In the genomic region with DNA sequence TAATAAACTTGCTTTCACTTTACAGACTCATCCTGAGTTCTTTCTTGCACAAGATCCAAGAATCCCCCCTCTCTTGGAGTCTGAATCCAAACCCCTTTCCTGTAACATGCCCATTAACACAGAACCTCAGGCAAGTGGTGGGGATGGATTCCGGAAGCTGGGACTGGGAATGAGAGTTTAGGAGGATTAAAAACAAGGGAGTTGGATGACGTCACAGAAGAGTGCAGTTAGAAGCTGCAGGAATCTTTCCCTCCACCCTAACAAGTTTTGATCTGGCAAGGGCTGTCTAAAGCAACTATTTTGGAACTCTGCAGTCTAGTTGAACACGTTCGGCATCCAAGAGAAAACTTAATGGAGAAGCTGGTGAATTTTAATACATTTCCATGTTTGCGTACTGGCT, we compare ENCODE assay signal across 20 cellular contexts. TPM values are rescaled to one million over a fixed set of nuclear protein-coding genes. Genes with fewer than 3 reads are reported as not detected.
A peak's percentile ranks its signal among the peaks of the same experiment; 100 is the strongest.
DNase-seq lines count a peak whose midpoint lies in the region; FAIRE-seq and TF ChIP-seq lines count a peak whose summit lies in the region.
"Had no signal": no experiment of that assay in that cellular context is flagged by ENCODE, and none has a peak within 500 bp of the region (broad histone marks: within the 10 kb centered on the region; RNA-seq: fewer than 3 reads in every experiment).

No MANE protein-coding gene starts in this region.

- H3K79me2 ChIP-seq in H1 (ENCODE audit: control insufficient read depth in 1 of 2, insufficient read depth in 2 of 2, low read length in 2 of 2) (no peaks in the 10 kb centered on the region), neural progenitor cell (ENCODE audit: low read depth) (no peaks in the 10 kb centered on the region)

- H3K9me3 Mint-ChIP-seq in neural progenitor cell, result peaks cover 20% of the 10 kb centered on the region
- H3K9me3 Mint-ChIP-seq in activated CD4-positive, alpha-beta memory T cell treated with anti-CD3 and anti-CD28 coated beads, Interleukin-2, amount 10 ng/mL, durations not matched to agents 7 days and 5 days, result peaks cover 10% of the 10 kb centered on the region

- TF ChIP-seq RAD21 in H1 (IDR thresholded peaks at IDR 0.05 in 1 of 2, conservative IDR thresholded peaks at IDR 0.05 in 1 of 2; ENCODE audit: low read depth in 2 of 2, low read length in 2 of 2), result no peak

- H3K4me1 Mint-ChIP-seq in neural progenitor cell, result peaks cover 35% of the 10 kb centered on the region
- H3K4me1 Mint-ChIP-seq in activated CD4-positive, alpha-beta memory T cell treated with anti-CD3 and anti-CD28 coated beads, Interleukin-2, amount 10 ng/mL, durations not matched to agents 7 days and 5 days, result no peaks in the 10 kb centered on the region

- H3K23me2 ChIP-seq in H1 (ENCODE audit: low read depth, low read length), result no peaks in the 10 kb centered on the region

- in situ Hi-C loops in GM13977 (cut with MboI; ENCODE audit: low pct_unique_long_range_greater_than_20kb, low sequenced_read_pairs, unreplicated experiment), result no loop called here

- H3K27me3 ChIP-seq in A673 (replicated peaks; ENCODE audit: insufficient read depth, low read depth, low read length, poor library complexity) (peaks cover 14% of the 10 kb centered on the region), H1 (replicated peaks in 1 of 4; ENCODE audit: control insufficient read depth in 3 of 4, extremely low read depth in 1 of 4, insufficient read depth in 3 of 4, low read length in 3 of 4) (no peaks in the 10 kb centered on the region), neural progenitor cell (no peaks in the 10 kb centered on the region)

- H4K91ac ChIP-seq in H1 (replicated peaks; ENCODE audit: insufficient read length, low read length), result no peak overlapping the region

- BruUV-seq in A673 (replicated peaks; lab: Mats Ljungman, UMichigan), result no TSS peak

- no peak overlapping the region for H2BK20ac ChIP-seq in H1 (ENCODE audit: low read length)

- POLR2A ChIA-PET in A673 (lab: Charles Lee; ENCODE audit: low non-redundant PET), result no interaction called here
- POLR2A ChIA-PET in H1 (lab: Charles Lee; ENCODE audit: partially characterized antibody), result no interaction called here
- POLR2A ChIA-PET in activated CD4-positive, alpha-beta memory T cell treated with anti-CD3 and anti-CD28 coated beads, Interleukin-2, amount 10 ng/mL, durations not matched to agents 7 days and 5 days (lab: Charles Lee), result no interaction called here

- 0 out of 2 replicates have a peak overlapping the region, but pooled peaks have one; percentile 9 for H3K18ac ChIP-seq in H1 (ENCODE audit: extremely low read depth, low read length)

- H3K9me3 ChIP-seq in A673 (ENCODE audit: low read depth, low read length, poor library complexity, severe bottlenecking) (peaks cover 12% of the 10 kb centered on the region), H1 (ENCODE audit: insufficient read depth in 2 of 2, low read depth in 1 of 2, low read length in 1 of 2) (peaks cover 9 to 10% of the 10 kb centered on the region in 2 experiments; a peak in 2 of 4 replicates), neural progenitor cell (ENCODE audit: low read depth) (no peaks in the 10 kb centered on the region)

- H3K36me3 Mint-ChIP-seq in neural progenitor cell, result peaks cover 2% of the 10 kb centered on the region
- H3K36me3 Mint-ChIP-seq in activated CD4-positive, alpha-beta memory T cell treated with anti-CD3 and anti-CD28 coated beads, Interleukin-2, amount 10 ng/mL, durations not matched to agents 7 days and 5 days (ENCODE audit: low read depth), result no peaks in the 10 kb centered on the region

- TF ChIP-seq CTCF in A673 (conservative IDR thresholded peaks at IDR 0.05; ENCODE audit: low read depth, low read length), result no peak
- TF ChIP-seq CTCF in H1 (IDR thresholded peaks at IDR 0.05; ENCODE audit: control extremely low read depth in 1 of 3, insufficient read depth in 1 of 3, low read depth in 1 of 3, low read length in 3 of 3), result no peak
- no peak for TF ChIP-seq CTCF in neural progenitor cell (IDR thresholded peaks at IDR 0.05)
- no peak for TF ChIP-seq CTCF in GM13977 (IDR thresholded peaks at IDR 0.05; ENCODE audit: extremely low read depth, insufficient read depth, missing control alignments)

- H3K4me3 ChIP-seq in A673 (ENCODE audit: low read depth, low read length, poor library complexity, severe bottlenecking), result no peak overlapping the region
- H3K4me3 ChIP-seq in H1 (ENCODE audit: extremely low read depth in 1 of 4, insufficient read depth in 2 of 4, low read depth in 3 of 4, low read length in 4 of 4), result no peak overlapping the region
- peak overlapping the region; percentile 28 for H3K4me3 ChIP-seq in neural progenitor cell
- H3K4me3 ChIP-seq: HAP-1, PC-9 had no signal

- DNase-seq in A673 (ENCODE audit: low spot score) (peak; percentile 10), LHCN-M2 (ENCODE audit: low read depth) (peak; percentile 1), H1 (ENCODE audit: low read depth in 1 of 2, low spot score in 2 of 2) (no peak), neural progenitor cell (ENCODE audit: low spot score) (peak; percentile 34), NCI-H1105 treated with DMSO at 0.1 percent for 48 hours (lab: John Stamatoyannopoulos, UW) (no peak), GM13977 (ENCODE audit: low spot score) (no peak)
- DNase-seq in activated CD4-positive, alpha-beta memory T cell treated with anti-CD3 and anti-CD28 coated beads, Interleukin-2, amount 10 ng/mL, durations not matched to agents 7 days and 5 days, result no peak
- DNase-seq: C1 segment of cervical spinal cord, KG1, MV-4-11, NCI-H1417 treated with DMSO at 0.1 percent for 48 hours, NCI-H187 treated with DMSO at 0.1 percent for 48 hours, NCI-H226, NCI-H524, NCI-H82, PC-9 had no signal

- no peak overlapping the region for H4K5ac ChIP-seq in H1 (ENCODE audit: insufficient read length, low read depth, low read length)

- H3K23ac ChIP-seq in H1 (ENCODE audit: insufficient read length), result no peak overlapping the region

- H3K4me2 ChIP-seq in H1 (ENCODE audit: insufficient read depth in 1 of 2, low read depth in 2 of 2, low read length in 2 of 2), result 0 out of 4 replicates have a peak overlapping the region, but pooled peaks of 1 of the 2 experiments have one; percentile 8
- peak overlapping the region; percentile 82 for H3K4me2 ChIP-seq in neural progenitor cell

- H3K4ac ChIP-seq in H1 (replicated peaks; ENCODE audit: insufficient read length, low read depth, low read length), result no peak overlapping the region

- no peak for TF ChIP-seq POLR2A in H1 (IDR thresholded peaks at IDR 0.05; ENCODE audit: control extremely low read depth in 1 of 2, low read depth in 2 of 2, low read length in 2 of 2)

- no peaks in the 10 kb centered on the region for H3K79me1 ChIP-seq in H1 (ENCODE audit: low read depth, low read length)

- H2BK120ac ChIP-seq in H1 (replicated peaks; ENCODE audit: low read depth, low read length), result peak overlapping the region; percentile 40

- FAIRE-seq in H1 (lab: Jason Lieb, UNC), result no peak
- FAIRE-seq: A204.1, D721Med had no signal

- H3K36me3 ChIP-seq in A673 (ENCODE audit: insufficient read depth, low read length, poor library complexity, severe bottlenecking), result no peaks in the 10 kb centered on the region
- no peaks in the 10 kb centered on the region for H3K36me3 ChIP-seq in H1 (ENCODE audit: control insufficient read depth in 2 of 4, insufficient read depth in 4 of 4, low read length in 3 of 4)
- no peaks in the 10 kb centered on the region for H3K36me3 ChIP-seq in neural progenitor cell
- H3K36me3 ChIP-seq: HAP-1 had no signal

- intact Hi-C loops in A673 (cut with micrococcal nuclease; ENCODE audit: unreplicated experiment), result no loop called here

- H3K27ac Mint-ChIP-seq in neural progenitor cell, result peak overlapping the region; percentile 78
- no peak overlapping the region for H3K27ac Mint-ChIP-seq in activated CD4-positive, alpha-beta memory T cell treated with anti-CD3 and anti-CD28 coated beads, Interleukin-2, amount 10 ng/mL, durations not matched to agents 7 days and 5 days

- H3K27ac ChIP-seq in A673 (ENCODE audit: low read depth, low read length, poor library complexity, severe bottlenecking) (no peak overlapping the region), H1 (ENCODE audit: low read depth, low read length) (no peak overlapping the region), neural progenitor cell (peak overlapping the region; percentile 70)
- H3K27ac ChIP-seq: PC-9 had no signal

- peaks cover 10% of the 10 kb centered on the region for H3F3A ChIP-seq in neural progenitor cell (ENCODE audit: low read depth)

- H3K9ac ChIP-seq in H1 (replicated peaks in 1 of 4; ENCODE audit: extremely low read depth in 1 of 4, low read depth in 3 of 4, low read length in 3 of 4) (no peak overlapping the region), neural progenitor cell (no peak overlapping the region)

- H4K20me1 ChIP-seq in H1 (replicated peaks in 1 of 2; ENCODE audit: control insufficient read depth in 1 of 2, insufficient read depth in 2 of 2, low read length in 2 of 2) (no peaks in the 10 kb centered on the region), neural progenitor cell (ENCODE audit: low read depth) (no peaks in the 10 kb centered on the region)

- no peak overlapping the region for H3K56ac ChIP-seq in H1 (replicated peaks; ENCODE audit: insufficient read length, low read depth, low read length)

- peak overlapping the region; percentile 47 for H3K4me3 Mint-ChIP-seq in neural progenitor cell
- H3K4me3 Mint-ChIP-seq in activated CD4-positive, alpha-beta memory T cell treated with anti-CD3 and anti-CD28 coated beads, Interleukin-2, amount 10 ng/mL, durations not matched to agents 7 days and 5 days, result no peak overlapping the region

- 61% methylated on average over 5 of the region's 5 CpGs; no CpG with 5 or more reads in 1 of the 2 experiments for WGBS in H1 (ENCODE audit: extremely low coverage in 1 of 2, insufficient coverage in 1 of 2, insufficient read length in 1 of 2, insufficient replicate concordance in 2 of 2, low coverage in 1 of 2, low lambda C conversion rate in 2 of 2, missing lambda C conversion rate in 1 of 2), 2 experiments

- H2AFZ ChIP-seq in H1 (ENCODE audit: low read length), result no peak overlapping the region; the same call in 1 of the 2 replicates
- H2AFZ ChIP-seq in neural progenitor cell (replicated peaks), result peak overlapping the region; percentile 94
- H2AFZ ChIP-seq: PC-9 had no signal

- no peak overlapping the region for H2BK15ac ChIP-seq in H1 (ENCODE audit: low read length)

- TF ChIP-seq EP300 in H1 (IDR thresholded peaks at IDR 0.05; ENCODE audit: borderline replicate concordance in 1 of 2, low read depth in 2 of 2, low read length in 2 of 2), result no peak

- H3K4me1 ChIP-seq in A673 (ENCODE audit: insufficient read depth, low read length, poor library complexity, severe bottlenecking) (no peaks in the 10 kb centered on the region), H1 (replicated peaks in 1 of 4; ENCODE audit: control insufficient read depth in 3 of 4, insufficient read depth in 4 of 4, low read length in 3 of 4) (peaks cover 1 to 13% (median 9%) of the 10 kb centered on the region in 4 experiments; a peak in 6 of 7 replicates), neural progenitor cell (peaks cover 29% of the 10 kb centered on the region)

- H2BK12ac ChIP-seq in H1 (ENCODE audit: low read depth, low read length), result peak overlapping the region; percentile 9; the same call in 1 of the 2 replicates

- H3K27me3 Mint-ChIP-seq in neural progenitor cell (ENCODE audit: insufficient read depth, low read depth), result peaks cover 3% of the 10 kb centered on the region
- H3K27me3 Mint-ChIP-seq in activated CD4-positive, alpha-beta memory T cell treated with anti-CD3 and anti-CD28 coated beads, Interleukin-2, amount 10 ng/mL, durations not matched to agents 7 days and 5 days, result peaks cover 15% of the 10 kb centered on the region

- CTCF ChIA-PET in A673 (lab: Charles Lee), result no interaction called here
- CTCF ChIA-PET in H1 (lab: Charles Lee; ENCODE audit: partially characterized antibody), result no interaction called here
- CTCF ChIA-PET in activated CD4-positive, alpha-beta memory T cell treated with anti-CD3 and anti-CD28 coated beads, Interleukin-2, amount 10 ng/mL, durations not matched to agents 7 days and 5 days (lab: Charles Lee), result no interaction called here

- 0 out of 2 replicates have a peak overlapping the region, but pooled peaks have one; percentile 3 for H2BK5ac ChIP-seq in H1 (ENCODE audit: low read depth, low read length)

- no peak overlapping the region for H2AK5ac ChIP-seq in H1 (ENCODE audit: low read depth, low read length)

- H3K14ac ChIP-seq in H1 (ENCODE audit: insufficient read length), result no peak overlapping the region

- H4K8ac ChIP-seq in H1 (ENCODE audit: extremely low read depth, insufficient read depth, low read length), result 0 out of 2 replicates have a peak overlapping the region, but pooled peaks have one; percentile 46

RNA-seq across cellular contexts. Expression of a gene that starts 48.2 kb away (rescaled TPM):
- total RNA-seq in A673 (2021), result 73.9 and 82.2 TPM in 2 replicates
- 58.5 and 74.5 TPM in 2 replicates for total RNA-seq in LHCN-M2 (2014; rRNA removed)
- 89.7 TPM for polyA plus RNA-seq in LHCN-M2 (2012)
- 84.1 and 86.4 TPM in 2 replicates for total RNA-seq in H1 (2021; fragmentation: NEBNext Ultra II Directional; extraction: Animal tissue kit (Norgen Biotek cat#: 25700))
- polyA plus RNA-seq in H1 (2011; rRNA removed), result 178 and 195 TPM in 2 replicates
- polyA plus RNA-seq in H1 (2011; cell fraction: cytosol; rRNA removed), result 144 TPM
- polyA plus RNA-seq in H1 (2011; cell fraction: nucleus; rRNA removed), result 128 TPM
- 82.7 to 110 TPM (median 107 TPM) in 4 replicates for polyA plus RNA-seq in H1 (2012, experiment 1 of 2)
- polyA plus RNA-seq in H1 (2012, experiment 2 of 2), result 153 TPM
- polyA plus RNA-seq in H1 (2013, experiment 1 of 2), result 63.2 TPM
- 57.0 TPM for polyA plus RNA-seq in H1 (2013, experiment 2 of 2)
- 84.8 and 107 TPM in 2 replicates for polyA minus RNA-seq in H1 (2011; rRNA and poly(A)+ RNA removed)
- 51.7 TPM for polyA minus RNA-seq in H1 (2011; cell fraction: cytosol; rRNA and poly(A)+ RNA removed)
- 37.1 TPM for polyA minus RNA-seq in H1 (2011; cell fraction: nucleus; rRNA and poly(A)+ RNA removed)
- 47.0 and 55.1 TPM in 2 replicates for total RNA-seq in neural progenitor cell (ENCODE audit: low replicate concordance)
- total RNA-seq in activated CD4-positive, alpha-beta memory T cell treated with anti-CD3 and anti-CD28 coated beads, Interleukin-2, amount 10 ng/mL, durations not matched to agents 7 days and 5 days, result 10 to 100 TPM; 33.3 to 36.6 TPM

RNA-seq across cellular contexts. Expression of a gene that starts 51.9 kb away (rescaled TPM):
- total RNA-seq in A673 (2021) (1.5 and 2.3 TPM in 2 replicates), LHCN-M2 (2014; rRNA removed) (not detected in 2 replicates), neural progenitor cell (ENCODE audit: low replicate concordance) (0.92 and 3.2 TPM in 2 replicates)
- polyA plus RNA-seq in LHCN-M2 (2012), result not detected
- 9.9 and 10.8 TPM in 2 replicates for total RNA-seq in H1 (2021; fragmentation: NEBNext Ultra II Directional; extraction: Animal tissue kit (Norgen Biotek cat#: 25700))
- 28.2 and 31.7 TPM in 2 replicates for polyA plus RNA-seq in H1 (2011; rRNA removed)
- 18.3 TPM for polyA plus RNA-seq in H1 (2011; cell fraction: cytosol; rRNA removed)
- 17.5 TPM for polyA plus RNA-seq in H1 (2011; cell fraction: nucleus; rRNA removed)
- 8.5 to 16.5 TPM (median 13.2 TPM) in 4 replicates for polyA plus RNA-seq in H1 (2012, experiment 1 of 2)
- 13.0 TPM for polyA plus RNA-seq in H1 (2012, experiment 2 of 2)
- 28.1 TPM for polyA plus RNA-seq in H1 (2013, experiment 1 of 2)
- 23.8 TPM for polyA plus RNA-seq in H1 (2013, experiment 2 of 2)
- 4.3 and 4.8 TPM in 2 replicates for polyA minus RNA-seq in H1 (2011; rRNA and poly(A)+ RNA removed)
- 12.9 TPM for polyA minus RNA-seq in H1 (2011; cell fraction: cytosol; rRNA and poly(A)+ RNA removed)
- polyA minus RNA-seq in H1 (2011; cell fraction: nucleus; rRNA and poly(A)+ RNA removed), result 8.1 TPM
- total RNA-seq in activated CD4-positive, alpha-beta memory T cell treated with anti-CD3 and anti-CD28 coated beads, Interleukin-2, amount 10 ng/mL, durations not matched to agents 7 days and 5 days, result not detected
- total RNA-seq: HT-29, PC-9 had no signal

Comparison
In these comparisons a context has a peak if more than half of its experiments do, and no peak if none do; other contexts are left out.
1. DNase-seq: peak in A673 (single experiment), LHCN-M2 (single experiment) and neural progenitor cell (single experiment); none in H1 (0 of 2), NCI-H1105 treated with DMSO at 0.1 percent for 48 hours (single experiment), GM13977 (single experiment) and activated CD4-positive, alpha-beta memory T cell treated with anti-CD3 and anti-CD28 coated beads, Interleukin-2, amount 10 ng/mL, durations not matched to agents 7 days and 5 days (single experiment).